ENCODE assay signal across 10 cellular contexts in the genomic region with DNA sequence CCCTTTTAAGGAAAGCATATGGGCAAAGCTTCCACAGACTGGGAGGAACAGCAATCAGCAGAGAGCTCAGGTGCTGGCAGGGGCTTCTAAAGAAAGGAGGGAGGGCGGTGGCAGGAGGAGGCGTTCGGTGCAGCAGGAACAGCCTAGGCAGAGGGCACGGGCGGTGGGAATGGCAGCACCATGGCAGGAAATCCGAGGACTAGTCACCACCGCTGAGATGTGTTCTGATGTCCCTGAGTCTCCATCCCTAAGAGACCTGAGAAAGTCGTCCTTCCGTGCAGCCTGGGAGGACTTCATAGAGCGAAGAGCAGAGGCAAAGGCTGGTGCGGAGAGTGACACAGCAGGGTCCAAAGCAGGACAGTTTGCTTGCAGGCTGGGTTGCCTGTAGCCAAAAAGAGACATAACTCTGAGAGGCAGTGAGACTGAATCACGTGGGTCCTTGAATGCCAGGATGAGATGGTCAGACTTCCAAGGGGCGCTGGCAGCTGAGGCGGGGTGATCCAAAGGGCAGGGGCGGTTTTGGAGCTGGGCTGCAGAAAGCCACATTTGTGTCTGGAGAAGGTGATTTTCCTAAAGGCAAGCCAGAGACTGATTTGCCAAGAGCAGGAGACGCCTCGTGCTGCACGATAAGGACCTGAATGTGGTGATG. TPM values are rescaled to one million over a fixed set of nuclear protein-coding genes. Genes with fewer than 3 reads are reported as not detected.
DNase-seq lines count a peak whose midpoint lies in the region; ATAC-seq and TF ChIP-seq lines count a peak whose summit lies in the region.
"Had no signal": no experiment of that assay in that cellular context is flagged by ENCODE, and none has a peak within 500 bp of the region (broad histone marks: within the 10 kb centered on the region; RNA-seq: fewer than 3 reads in every experiment).

No MANE protein-coding gene starts in this region.

- H3K9me3 Mint-ChIP-seq in stimulated activated naive CD8-positive, alpha-beta T cell treated with anti-CD3 and anti-CD28 coated beads, Interleukin-15, Interleukin-2, amounts not matched to agents 100 ng/mL and 50 ng/mL, for 24 hours: no peaks in the 10 kb centered on the region

- DNase-seq in stimulated activated naive CD8-positive, alpha-beta T cell treated with anti-CD3 and anti-CD28 coated beads, Interleukin-15, Interleukin-2, amounts not matched to agents 100 U/mL and 50 U/mL, for 24 hours: no peak
- DNase-seq in ascending aorta (ENCODE audit: low spot score in 2 of 2) (peak in 1 of 2 donors; percentile 69), kidney tubule cell (ENCODE audit: low spot score) (peak; percentile 64), AML-193 (lab: John Stamatoyannopoulos, UW) (no peak)
- DNase-seq: left lung, MM.1S had no signal

- peak overlapping the region; percentile 90 to 96 for H3K27ac ChIP-seq in ascending aorta
- H3K27ac ChIP-seq: left lung had no signal

- no peaks in the 10 kb centered on the region for H3K36me3 ChIP-seq in ascending aorta
- H3K36me3 ChIP-seq: left lung had no signal

- H3K36me3 Mint-ChIP-seq in stimulated activated naive CD8-positive, alpha-beta T cell treated with anti-CD3 and anti-CD28 coated beads, Interleukin-15, Interleukin-2, amounts not matched to agents 100 ng/mL and 50 ng/mL, for 24 hours (ENCODE audit: low read depth): no peaks in the 10 kb centered on the region

- H3K4me3 Mint-ChIP-seq in stimulated activated naive CD8-positive, alpha-beta T cell treated with anti-CD3 and anti-CD28 coated beads, Interleukin-15, Interleukin-2, amounts not matched to agents 100 ng/mL and 50 ng/mL, for 24 hours: no peak overlapping the region

- TF ChIP-seq CTCF in ascending aorta (IDR thresholded peaks at IDR 0.05): no peak

- no peaks in the 10 kb centered on the region for H3K27me3 Mint-ChIP-seq in stimulated activated naive CD8-positive, alpha-beta T cell treated with anti-CD3 and anti-CD28 coated beads, Interleukin-15, Interleukin-2, amounts not matched to agents 100 ng/mL and 50 ng/mL, for 24 hours

- peaks cover 10 to 16% of the 10 kb centered on the region in 2 donors for H3K4me1 ChIP-seq in ascending aorta

- H3K4me1 Mint-ChIP-seq in stimulated activated naive CD8-positive, alpha-beta T cell treated with anti-CD3 and anti-CD28 coated beads, Interleukin-15, Interleukin-2, amounts not matched to agents 100 ng/mL and 50 ng/mL, for 24 hours (ENCODE audit: low read depth): peaks cover 18% of the 10 kb centered on the region

- peak overlapping the region in 1 of 2 donors; percentile 92 for H3K4me3 ChIP-seq in ascending aorta

- H3K9me3 ChIP-seq in ascending aorta: no peaks in the 10 kb centered on the region
- H3K9me3 ChIP-seq: left lung had no signal

- ATAC-seq in stimulated activated naive CD8-positive, alpha-beta T cell treated with anti-CD3 and anti-CD28 coated beads, Interleukin-15, Interleukin-2, amounts not matched to agents 100 U/mL and 50 U/mL, for 24 hours: no peak
- ATAC-seq in GM18907 (IDR thresholded peaks at IDR 0.05; ENCODE audit: unreplicated experiment) (no peak), HG02678 (IDR thresholded peaks at IDR 0.05; ENCODE audit: unreplicated experiment) (no peak), GM19023 (IDR thresholded peaks at IDR 0.05; ENCODE audit: unreplicated experiment) (no peak)
- ATAC-seq: left lung had no signal

- intact Hi-C loops in ascending aorta (cut with DNase I): loop anchor here (5.0 kb wide), 2 partner anchors 35 to 270 kb away; no protein-coding TSS in a partner anchor

- no peaks in the 10 kb centered on the region for H3K27me3 ChIP-seq in ascending aorta

- peak overlapping the region; percentile 40 for H3K27ac Mint-ChIP-seq in stimulated activated naive CD8-positive, alpha-beta T cell treated with anti-CD3 and anti-CD28 coated beads, Interleukin-15, Interleukin-2, amounts not matched to agents 100 ng/mL and 50 ng/mL, for 24 hours

RNA-seq across cellular contexts. Expression of a gene that starts 35.8 kb away (rescaled TPM):
- total RNA-seq in ascending aorta: 1.4 TPM
